21 cellular contexts compared by ENCODE assay signal in the genomic region with DNA sequence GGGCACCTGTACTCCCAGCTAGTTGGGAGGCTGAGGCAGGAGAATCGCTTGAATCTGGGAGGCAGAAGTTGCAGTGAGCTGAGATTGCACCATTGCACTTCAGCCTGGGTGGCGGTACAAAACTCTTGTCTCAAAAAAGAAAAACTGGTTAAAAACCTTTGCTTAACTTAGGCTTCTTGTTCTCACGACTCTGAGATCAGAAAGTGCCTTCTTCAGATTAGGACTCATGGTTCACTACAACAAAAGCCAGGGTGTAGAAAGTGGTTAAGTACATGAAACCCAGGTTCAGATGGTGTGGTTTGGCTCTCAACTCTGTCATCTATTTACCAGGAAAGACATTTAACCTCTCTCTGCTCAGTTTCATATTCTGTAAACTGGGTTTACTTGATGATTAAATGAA.
DNase-seq lines count a peak whose midpoint lies in the region; ATAC-seq, FAIRE-seq and TF ChIP-seq lines count a peak whose summit lies in the region.
"Had no signal": no experiment of that assay in that cellular context is flagged by ENCODE, and none has a peak within 500 bp of the region (broad histone marks: within the 10 kb centered on the region; RNA-seq: fewer than 3 reads in every experiment).

No MANE protein-coding gene starts in this region.

- intact Hi-C loops in cardiac septum (cut with DNase I), result no loop called here

- no peak for DNase-seq in GM12892 (ENCODE audit: insufficient read length)
- no peak for DNase-seq in NCI-H69 (lab: John Stamatoyannopoulos, UW)
- no peak for DNase-seq in cardiac septum (ENCODE audit: low spot score)
- no peak for DNase-seq in frontal cortex (ENCODE audit: low spot score in 2 of 2)
- DNase-seq in AML-193 (lab: John Stamatoyannopoulos, UW), result no peak
- DNase-seq: activated gamma-delta T cell; central memory CD4-positive, alpha-beta T cell; GOT3; heart left ventricle; KG1; lower lobe of right lung; NCI-H1092; NCI-H748 treated with DMSO at 0.1 percent for 48 hours; ovary; stimulated activated CD4-positive, alpha-beta T cell treated with anti-CD3 and anti-CD28 coated beads, Interleukin-2, amount 100 ng/mL, for 48 hours; T-helper 9 cell had no signal

- ATAC-seq in GM19372 (IDR thresholded peaks at IDR 0.05; ENCODE audit: low read depth, unreplicated experiment), result peak; percentile 79
- peak; percentile 67 for ATAC-seq in GM21723 (IDR thresholded peaks at IDR 0.05; ENCODE audit: unreplicated experiment)
- ATAC-seq in HG03342 (IDR thresholded peaks at IDR 0.05; ENCODE audit: unreplicated experiment), result peak; percentile 61
- ATAC-seq: A549; activated CD4-positive, CD25-positive, alpha-beta regulatory T cell treated with anti-CD3 and anti-CD28 coated beads, Interleukin-2, amount 50 U/mL, for 24 hours; heart left ventricle; lower lobe of right lung had no signal

- TF ChIP-seq POLR2A in GM12892 (IDR thresholded peaks at IDR 0.05; ENCODE audit: low read depth, low read length), result no peak

- FAIRE-seq in GM12892 (lab: Jason Lieb, UNC) (peak; percentile 14), frontal cortex (lab: Jason Lieb, UNC) (no peak)
- FAIRE-seq: A549 had no signal
